22 cellular contexts compared by ENCODE assay signal in genomic region chr9:105328296-105328695, GRCh38.
DNase-seq lines count a peak whose midpoint lies in the region; ATAC-seq, FAIRE-seq and TF ChIP-seq lines count a peak whose summit lies in the region.
"Had no signal": no experiment of that assay in that cellular context is flagged by ENCODE, and none has a peak within 500 bp of the region (broad histone marks: within the 10 kb centered on the region; RNA-seq: fewer than 3 reads in every experiment).

No MANE protein-coding gene starts in this region.

- H2AFZ ChIP-seq in GM23338 (no peak overlapping the region), H1 (ENCODE audit: low read length) (no peak overlapping the region)

- H3K56ac ChIP-seq in H1 (replicated peaks; ENCODE audit: insufficient read length, low read depth, low read length), result no peak overlapping the region

- peak; percentile 79 for ATAC-seq in GM23338
- ATAC-seq: PC-3 had no signal

- no peak overlapping the region for H2BK20ac ChIP-seq in H1 (ENCODE audit: low read length)

- H3K4me3 Mint-ChIP-seq in GM23338, result no peak overlapping the region
- no peak overlapping the region for H3K4me3 Mint-ChIP-seq in mesothelial cell of epicardium
- H3K4me3 Mint-ChIP-seq: B cell, CD14-positive monocyte had no signal

- H4K8ac ChIP-seq in H1 (ENCODE audit: extremely low read depth, insufficient read depth, low read length), result no peak overlapping the region

- H2BK120ac ChIP-seq in H1 (replicated peaks; ENCODE audit: low read depth, low read length), result no peak overlapping the region

- H3K4me1 Mint-ChIP-seq in GM23338 (peaks cover 24% of the 10 kb centered on the region), mesothelial cell of epicardium (peaks cover 13% of the 10 kb centered on the region)

- H2AK5ac ChIP-seq in H1 (ENCODE audit: low read depth, low read length), result no peak overlapping the region

- no peak overlapping the region for H3K4ac ChIP-seq in H1 (replicated peaks; ENCODE audit: insufficient read length, low read depth, low read length)

- H3K4me3 ChIP-seq in GM23338 (no peak overlapping the region), H1 (ENCODE audit: extremely low read depth in 1 of 4, insufficient read depth in 2 of 4, low read depth in 3 of 4, low read length in 4 of 4) (no peak overlapping the region)

- no peak overlapping the region for H4K5ac ChIP-seq in H1 (ENCODE audit: insufficient read length, low read depth, low read length)

- H3K9me3 Mint-ChIP-seq in GM23338 (no peaks in the 10 kb centered on the region), mesothelial cell of epicardium (peaks cover 7% of the 10 kb centered on the region)

- H3K4me2 ChIP-seq in GM23338, result no peak overlapping the region
- no peak overlapping the region for H3K4me2 ChIP-seq in H1 (ENCODE audit: insufficient read depth in 1 of 2, low read depth in 2 of 2, low read length in 2 of 2)

- POLR2A ChIA-PET in H1 (lab: Charles Lee; ENCODE audit: partially characterized antibody), result no interaction called here

- FAIRE-seq in H1 (lab: Jason Lieb, UNC), result no peak
- FAIRE-seq: A204.1, HTR-8/SVneo had no signal

- no peaks in the 10 kb centered on the region for H3K79me2 ChIP-seq in GM23338 (replicated peaks; ENCODE audit: insufficient read depth)
- H3K79me2 ChIP-seq in H1 (ENCODE audit: control insufficient read depth in 1 of 2, insufficient read depth in 2 of 2, low read length in 2 of 2), result peaks cover 0 to 9% of the 10 kb centered on the region in 2 experiments; a peak in 2 of 4 replicates

- H3K79me1 ChIP-seq in H1 (ENCODE audit: low read depth, low read length), result no peaks in the 10 kb centered on the region

- no peak for TF ChIP-seq EP300 in H1 (IDR thresholded peaks at IDR 0.05; ENCODE audit: borderline replicate concordance in 1 of 2, low read depth in 2 of 2, low read length in 2 of 2)

- H3K27ac Mint-ChIP-seq in GM23338 (no peak overlapping the region), mesothelial cell of epicardium (no peak overlapping the region)
- H3K27ac Mint-ChIP-seq: B cell had no signal

- no peak overlapping the region for H2BK5ac ChIP-seq in H1 (ENCODE audit: low read depth, low read length)

- no peak overlapping the region for H3K23ac ChIP-seq in H1 (ENCODE audit: insufficient read length)

- no peaks in the 10 kb centered on the region for H3K9me2 ChIP-seq in GM23338 (ENCODE audit: insufficient read depth)

- TF ChIP-seq POLR2A in H1 (IDR thresholded peaks at IDR 0.05; ENCODE audit: control extremely low read depth in 1 of 2, low read depth in 2 of 2, low read length in 2 of 2), result no peak

- no peak for TF ChIP-seq CTCF in GM23338 (conservative IDR thresholded peaks at IDR 0.05; ENCODE audit: low read depth in 2 of 2)
- TF ChIP-seq CTCF in H1 (IDR thresholded peaks at IDR 0.05; ENCODE audit: control extremely low read depth in 1 of 3, insufficient read depth in 1 of 3, low read depth in 1 of 3, low read length in 3 of 3), result no peak
- TF ChIP-seq CTCF in mesothelial cell of epicardium (IDR thresholded peaks at IDR 0.05; ENCODE audit: unreplicated experiment), result no peak

- H3K4me1 ChIP-seq in GM23338 (ENCODE audit: insufficient read depth), result 0 out of 2 replicates have a peak, but pooled peaks cover 5% of the 10 kb centered on the region
- H3K4me1 ChIP-seq in H1 (replicated peaks in 1 of 4; ENCODE audit: control insufficient read depth in 3 of 4, insufficient read depth in 4 of 4, low read length in 3 of 4), result peaks cover 0 to 4% (median 0%) of the 10 kb centered on the region in 4 experiments; a peak in 1 of 7 replicates

- H3K14ac ChIP-seq in H1 (ENCODE audit: insufficient read length), result no peak overlapping the region

- H4K20me1 ChIP-seq in GM23338 (replicated peaks; ENCODE audit: insufficient read depth) (no peaks in the 10 kb centered on the region), H1 (replicated peaks in 1 of 2; ENCODE audit: control insufficient read depth in 1 of 2, insufficient read depth in 2 of 2, low read length in 2 of 2) (peaks cover 0 to 2% of the 10 kb centered on the region in 2 experiments)

- H3K9me3 ChIP-seq in H1 (ENCODE audit: insufficient read depth in 2 of 2, low read depth in 1 of 2, low read length in 1 of 2), result no peaks in the 10 kb centered on the region

- peaks cover 3% of the 10 kb centered on the region; the same call in 1 of the 3 replicates for H3K36me3 Mint-ChIP-seq in GM23338 (ENCODE audit: low read depth)
- peaks cover 19% of the 10 kb centered on the region for H3K36me3 Mint-ChIP-seq in mesothelial cell of epicardium

- TF ChIP-seq RAD21 in H1 (IDR thresholded peaks at IDR 0.05 in 1 of 2, conservative IDR thresholded peaks at IDR 0.05 in 1 of 2; ENCODE audit: low read depth in 2 of 2, low read length in 2 of 2), result no peak

- H2BK12ac ChIP-seq in H1 (ENCODE audit: low read depth, low read length), result no peak overlapping the region

- H3K27ac ChIP-seq in GM23338 (ENCODE audit: low read depth) (0 out of 2 replicates have a peak overlapping the region, but pooled peaks have one; percentile 1), angular gyrus (ENCODE audit: low read depth, low read length) (peak overlapping the region; percentile 83), H1 (ENCODE audit: low read depth, low read length) (0 out of 2 replicates have a peak overlapping the region, but pooled peaks have one; percentile 0), substantia nigra (ENCODE audit: low read depth, low read length, poor library complexity, severe bottlenecking) (peak overlapping the region; percentile 71)

- H2BK15ac ChIP-seq in H1 (ENCODE audit: low read length), result no peak overlapping the region; the same call in 1 of the 2 replicates

- H3F3A ChIP-seq in GM23338 (replicated peaks; ENCODE audit: low read depth), result no peaks in the 10 kb centered on the region

- H3K27me3 ChIP-seq in GM23338 (ENCODE audit: insufficient read depth), result no peaks in the 10 kb centered on the region
- no peaks in the 10 kb centered on the region for H3K27me3 ChIP-seq in H1 (replicated peaks in 1 of 4; ENCODE audit: control insufficient read depth in 3 of 4, extremely low read depth in 1 of 4, insufficient read depth in 3 of 4, low read length in 3 of 4)

- H4K91ac ChIP-seq in H1 (replicated peaks; ENCODE audit: insufficient read length, low read length), result no peak overlapping the region

- peaks cover 5% of the 10 kb centered on the region for H3K27me3 Mint-ChIP-seq in GM23338 (ENCODE audit: insufficient read depth, low read depth, poor library complexity)
- no peaks in the 10 kb centered on the region for H3K27me3 Mint-ChIP-seq in mesothelial cell of epicardium (ENCODE audit: low read depth)
- H3K27me3 Mint-ChIP-seq: B cell had no signal

- no peak overlapping the region for H3K9ac ChIP-seq in H1 (replicated peaks in 1 of 4; ENCODE audit: extremely low read depth in 1 of 4, low read depth in 3 of 4, low read length in 3 of 4)

- H3K23me2 ChIP-seq in H1 (ENCODE audit: low read depth, low read length), result no peaks in the 10 kb centered on the region

- no peak overlapping the region for H3K18ac ChIP-seq in H1 (ENCODE audit: extremely low read depth, low read length)

- CTCF ChIA-PET in H1 (lab: Charles Lee; ENCODE audit: partially characterized antibody), result interaction anchor here (1.6 kb wide), 1 partner anchor 29 kb away, joined by 5 read pairs; no protein-coding TSS in a partner anchor

- DNase-seq in GM23338 (ENCODE audit: low spot score) (no peak), H1 (ENCODE audit: low read depth in 1 of 2, low spot score in 2 of 2) (no peak), substantia nigra (lab: John Stamatoyannopoulos, UW) (no peak), RPMI8226 (no peak), mesothelial cell of epicardium (ENCODE audit: low spot score in 2 of 2, unreplicated experiment in 2 of 2) (no peak), ureter (ENCODE audit: low spot score) (no peak)
- DNase-seq: EL, HCEC 1CT, KG1, NCI-H1092, NCI-H1436, NCI-H187 treated with DMSO at 0.1 percent for 48 hours, NCI-H2107, NCI-H446 treated with DMSO at 0.1 percent for 48 hours, NCI-H526 treated with DMSO at 0.1 percent for 48 hours, PC-3, SHP77 had no signal

- 85% methylated on average over 3 of the region's 3 CpGs; no CpG with 5 or more reads in 1 of the 2 experiments for WGBS in H1 (ENCODE audit: extremely low coverage in 1 of 2, insufficient coverage in 1 of 2, insufficient read length in 1 of 2, insufficient replicate concordance in 2 of 2, low coverage in 1 of 2, low lambda C conversion rate in 2 of 2, missing lambda C conversion rate in 1 of 2), 2 experiments

- H3K36me3 ChIP-seq in GM23338 (ENCODE audit: insufficient read depth) (no peaks in the 10 kb centered on the region), H1 (ENCODE audit: control insufficient read depth in 2 of 4, insufficient read depth in 4 of 4, low read length in 3 of 4) (no peaks in the 10 kb centered on the region)

TF ChIP-seq in GM23338, 12 proteins besides CTCF, POLR2A, EP300 and RAD21 (continues in another document):
- no peak for TF ChIP-seq ETS1 (IDR thresholded peaks at IDR 0.05)
- TF ChIP-seq POLR2AphosphoS5 (IDR thresholded peaks at IDR 0.05; ENCODE audit: low read depth), result no peak
- TF ChIP-seq EZH2phosphoT487 (IDR thresholded peaks at IDR 0.05; ENCODE audit: unreplicated experiment), result no peak

TF ChIP-seq in H1, 55 proteins besides CTCF, POLR2A, EP300 and RAD21:
- TF ChIP-seq KDM5A (IDR thresholded peaks at IDR 0.05; ENCODE audit: low read length) (no peak), CBX5 (IDR thresholded peaks at IDR 0.05; ENCODE audit: low read depth, low read length) (no peak), BRCA1 (IDR thresholded peaks at IDR 0.05; ENCODE audit: low read depth, low read length) (no peak), CREB1 (IDR thresholded peaks at IDR 0.05) (no peak), TEAD4 (IDR thresholded peaks at IDR 0.05; ENCODE audit: low read depth, low read length) (0 out of 2 replicates have a peak, but pooled peaks have one; percentile 37)

Comparison
In these comparisons a context has a peak if more than half of its experiments do, and no peak if none do; other contexts are left out.
1. H3K27ac ChIP-seq: peak in every context shown above with its lines; median percentile 83 in angular gyrus; 71 in substantia nigra; 1 in GM23338; 0 in H1.